8 cellular contexts compared by ENCODE assay signal in genomic region chr7:129502708-129503685, GRCh38. TPM values are rescaled to one million over a fixed set of nuclear protein-coding genes. Genes with fewer than 3 reads are reported as not detected.
A peak's percentile ranks its signal among the peaks of the same experiment; 100 is the strongest.
DNase-seq lines count a peak whose midpoint lies in the region; ATAC-seq and TF ChIP-seq lines count a peak whose summit lies in the region.

No MANE protein-coding gene starts in this region.

- TF ChIP-seq CTCF in GM13977 (IDR thresholded peaks at IDR 0.05; ENCODE audit: extremely low read depth, insufficient read depth, missing control alignments) (peak; percentile 24), activated B cell treated with CpG ODN at 0.5 μM for 24 hours (IDR thresholded peaks at IDR 0.05) (no peak), endodermal cell (conservative IDR thresholded peaks at IDR 0.05) (peak; percentile 62), nephron progenitor cell (IDR thresholded peaks at IDR 0.05) (no peak)

- peak overlapping the region; percentile 72 for H3K4me3 ChIP-seq in endodermal cell (ENCODE audit: low read length)

- no peaks in the 10 kb centered on the region for H3K27me3 Mint-ChIP-seq in activated B cell treated with CpG ODN at 0.5 μM for 24 hours
- peaks cover 34% of the 10 kb centered on the region for H3K27me3 Mint-ChIP-seq in endodermal cell (ENCODE audit: insufficient read depth)
- peaks cover 54% of the 10 kb centered on the region for H3K27me3 Mint-ChIP-seq in nephron progenitor cell (ENCODE audit: low read depth, poor library complexity)

- DNase-seq in GM13977 (ENCODE audit: low spot score), result no peak
- peak; percentile 29 for DNase-seq in activated B cell treated with CpG ODN at 0.5 μM for 24 hours
- DNase-seq in endodermal cell, result peak; percentile 78
- DNase-seq in nephron progenitor cell, result peak; percentile 25
- DNase-seq in T1000 (lab: John Stamatoyannopoulos, UW), result no peak
- DNase-seq in middle frontal gyrus (ENCODE audit: extremely low spot score, low spot score), result no peak

- no peak overlapping the region for H3K9ac ChIP-seq in endodermal cell (ENCODE audit: extremely low read depth, low read length, poor library complexity, severe bottlenecking)

- in situ Hi-C loops in GM13977 (cut with MboI; ENCODE audit: low pct_unique_long_range_greater_than_20kb, low sequenced_read_pairs, unreplicated experiment), result no loop called here

- H3K9me3 Mint-ChIP-seq in activated B cell treated with CpG ODN at 0.5 μM for 24 hours (no peaks in the 10 kb centered on the region), endodermal cell (no peaks in the 10 kb centered on the region), nephron progenitor cell (no peaks in the 10 kb centered on the region)

- peaks cover 29% of the 10 kb centered on the region for H3K27me3 ChIP-seq in endodermal cell (ENCODE audit: control insufficient read depth, insufficient read depth, low read length, poor library complexity, severe bottlenecking)

- H3K27ac Mint-ChIP-seq in activated B cell treated with CpG ODN at 0.5 μM for 24 hours (peak overlapping the region; percentile 78), endodermal cell (no peak overlapping the region), nephron progenitor cell (no peak overlapping the region)

- no peak overlapping the region for H3K27ac ChIP-seq in endodermal cell (ENCODE audit: low read depth, low read length)

- no peaks in the 10 kb centered on the region for H3K36me3 Mint-ChIP-seq in activated B cell treated with CpG ODN at 0.5 μM for 24 hours (ENCODE audit: low read depth)
- no peaks in the 10 kb centered on the region for H3K36me3 Mint-ChIP-seq in endodermal cell (ENCODE audit: low read depth)
- H3K36me3 Mint-ChIP-seq in nephron progenitor cell (ENCODE audit: low read depth), result no peaks in the 10 kb centered on the region

- no peaks in the 10 kb centered on the region for H3K9me3 ChIP-seq in endodermal cell (ENCODE audit: control insufficient read depth, low read length)

- intact Hi-C loops in activated B cell treated with CpG ODN at 0.5 μM for 24 hours (cut with micrococcal nuclease), result loop anchor here (1.0 to 2.0 kb wide), 6 partner anchors 68 to 764 kb away; partner anchors contain the start of genes CALU, KLHDC10, NRF1 and STRIP2

- ATAC-seq in HG03039 (IDR thresholded peaks at IDR 0.05; ENCODE audit: unreplicated experiment) (peak; percentile 12), activated B cell treated with CpG ODN at 0.5 μM for 24 hours (ENCODE audit: low read depth) (peak; percentile 11), GM18519 (IDR thresholded peaks at IDR 0.05; ENCODE audit: low FRiP score, unreplicated experiment) (no peak)

- POLR2A ChIA-PET in activated B cell treated with CpG ODN at 0.5 μM for 24 hours (lab: Charles Lee), result interaction anchor here (0.7 to 1.4 kb wide), 3 partner anchors 9 to 567 kb away, joined by 3 read pairs; partner anchors contain the start of genes KLHDC10 and NRF1

- WGBS in endodermal cell (ENCODE audit: insufficient coverage in 1 of 2, insufficient read length in 1 of 2), 2 experiments, result 18 to 48% methylated on average over 11 to 58 of the region's 58 CpGs

- CTCF ChIA-PET in activated B cell treated with CpG ODN at 0.5 μM for 24 hours (lab: Charles Lee), result interaction anchor here (0.6 kb wide), 1 partner anchor 132 kb away, joined by 3 read pairs; no protein-coding TSS in a partner anchor

- H3K36me3 ChIP-seq in endodermal cell (ENCODE audit: control insufficient read depth, insufficient read depth, low read length), result no peaks in the 10 kb centered on the region

- H3K4me1 Mint-ChIP-seq in activated B cell treated with CpG ODN at 0.5 μM for 24 hours, result peaks cover 30% of the 10 kb centered on the region
- peaks cover 6% of the 10 kb centered on the region for H3K4me1 Mint-ChIP-seq in endodermal cell
- peaks cover 19% of the 10 kb centered on the region for H3K4me1 Mint-ChIP-seq in nephron progenitor cell

- H3K4me1 ChIP-seq in endodermal cell (ENCODE audit: control insufficient read depth, insufficient read depth, low read length), result no peaks in the 10 kb centered on the region

- H3K4me3 Mint-ChIP-seq in activated B cell treated with CpG ODN at 0.5 μM for 24 hours (peak overlapping the region; percentile 82), endodermal cell (peak overlapping the region; percentile 68), nephron progenitor cell (peak overlapping the region; percentile 87)

RNA-seq across cellular contexts. Expression of gene SMKR1, which starts 0.7 kb away (rescaled TPM):
- total RNA-seq in activated B cell treated with CpG ODN at 0.5 μM for 24 hours, result 2.2 and 2.4 TPM in 2 replicates
- under 1 TPM; 0.55 to 0.97 TPM for total RNA-seq in endodermal cell
- 0.71 TPM for polyA plus RNA-seq in endodermal cell (2013, experiment 1 of 2)
- polyA plus RNA-seq in endodermal cell (2013, experiment 2 of 2), result 0.87 TPM

Comparison
In these comparisons a context has a peak if more than half of its experiments do, and no peak if none do; other contexts are left out.
1. DNase-seq: peak in activated B cell treated with CpG ODN at 0.5 μM for 24 hours (single experiment), endodermal cell (single experiment) and nephron progenitor cell (single experiment); none in GM13977 (single experiment), T1000 (single experiment) and middle frontal gyrus (single experiment).
2. CTCF ChIP-seq: peak in GM13977 (single experiment) and endodermal cell (single experiment); none in activated B cell treated with CpG ODN at 0.5 μM for 24 hours (single experiment) and nephron progenitor cell (single experiment).
3. Peak in every context shown above with its lines, with median percentiles within 50 percentile points of each other: H3K4me3 Mint-ChIP-seq.